In the genomic region with DNA sequence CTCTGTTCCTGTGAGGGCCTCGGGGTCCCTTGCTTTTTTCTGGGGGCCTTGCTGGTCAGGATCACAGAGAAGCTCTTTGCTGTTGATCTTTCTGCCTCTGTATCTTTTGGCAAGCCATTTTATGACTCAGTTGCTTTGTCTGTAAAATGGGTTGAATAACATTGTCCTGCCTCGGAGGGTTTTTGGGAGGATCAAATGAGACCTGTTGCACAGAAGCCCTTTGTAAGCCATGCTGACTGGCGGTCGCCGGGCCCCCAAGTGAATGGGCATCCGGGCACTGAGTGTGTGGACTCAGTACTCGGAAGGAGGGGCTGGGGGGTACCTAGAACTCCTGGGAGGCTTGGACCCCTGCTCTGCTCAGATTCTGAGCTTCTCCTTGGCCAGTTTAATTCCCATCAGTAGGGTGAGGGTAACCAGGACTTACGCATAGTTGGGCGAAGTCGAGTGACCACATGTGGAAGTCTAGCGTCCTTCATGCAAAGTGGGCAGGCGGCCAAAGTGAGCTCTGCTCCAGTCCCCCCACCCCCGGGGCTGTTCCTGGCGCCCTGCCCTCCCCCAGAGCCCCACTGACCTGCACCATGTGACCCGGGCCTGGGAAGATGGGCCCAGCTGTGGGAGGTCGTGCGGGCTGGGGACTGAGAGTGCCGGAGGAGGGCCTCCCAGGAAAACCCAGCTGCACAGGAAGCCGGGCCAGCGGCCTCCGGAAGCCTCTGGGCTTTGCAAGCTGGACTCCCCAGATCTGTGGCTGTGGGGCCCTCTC, we compare ENCODE assay signal across 8 cellular contexts.
DNase-seq lines count a peak whose midpoint lies in the region; ATAC-seq and TF ChIP-seq lines count a peak whose summit lies in the region.
"Had no signal": no experiment of that assay in that cellular context is flagged by ENCODE, and none has a peak within 500 bp of the region (broad histone marks: within the 10 kb centered on the region; RNA-seq: fewer than 3 reads in every experiment).

No MANE protein-coding gene starts in this region.

- DNase-seq in NB4 (ENCODE audit: low read depth) (peak; percentile 59), dermis microvascular lymphatic vessel endothelial cell (ENCODE audit: low read depth in 2 of 2) (peak; percentile 61 to 85), lung microvascular endothelial cell (ENCODE audit: low read depth in 2 of 2) (peak; percentile 86 to 92), upper lobe of left lung (peak; percentile 62 to 92)
- DNase-seq in stimulated activated CD4-positive, alpha-beta T cell treated with anti-CD3 and anti-CD28 coated beads, Interleukin-15, amount 100 ng/mL, for 24 hours, result no peak

- H3K4me3 ChIP-seq in NB4 (ENCODE audit: low read depth, low read length) (no peak overlapping the region), upper lobe of left lung (no peak overlapping the region)

- peaks cover 86 to 97% (median 92%) of the 10 kb centered on the region in 4 donors for H3K4me1 ChIP-seq in upper lobe of left lung

- H3K9me3 ChIP-seq in upper lobe of left lung, result no peaks in the 10 kb centered on the region

- TF ChIP-seq POLR2A in NB4 (IDR thresholded peaks at IDR 0.05; ENCODE audit: extremely low read depth, insufficient read length), result no peak
- no peak for TF ChIP-seq POLR2A in upper lobe of left lung (IDR thresholded peaks at IDR 0.05)

- TF ChIP-seq CTCF in NB4 (IDR thresholded peaks at IDR 0.05; ENCODE audit: low read depth, low read length), result no peak
- no peak for TF ChIP-seq CTCF in upper lobe of left lung (IDR thresholded peaks at IDR 0.05)

- no peaks in the 10 kb centered on the region for H3K36me3 ChIP-seq in upper lobe of left lung

- peak overlapping the region; percentile 54 to 83 (median 82) for H3K27ac ChIP-seq in upper lobe of left lung
- H3K27ac ChIP-seq: KMS-11 had no signal

- ATAC-seq in upper lobe of left lung (ENCODE audit: low FRiP score in 2 of 2) (peak; percentile 47 to 51), HG02759 (IDR thresholded peaks at IDR 0.05; ENCODE audit: unreplicated experiment) (no peak), GM21526 (IDR thresholded peaks at IDR 0.05; ENCODE audit: low FRiP score, unreplicated experiment) (no peak)

- 31 to 63% methylated on average over 8 to 17 of the region's 21 CpGs for WGBS in upper lobe of left lung, 2 donors

- peak in 1 of 4 donors; percentile 29 for TF ChIP-seq EP300 in upper lobe of left lung (IDR thresholded peaks at IDR 0.05)

- no peaks in the 10 kb centered on the region for H3K27me3 ChIP-seq in upper lobe of left lung

Comparison
In these comparisons a context has a peak if more than half of its experiments do, and no peak if none do; other contexts are left out.
1. ATAC-seq: peak in upper lobe of left lung (2 of 2); none in HG02759 (single experiment) and GM21526 (single experiment).